16 cellular contexts compared by ENCODE assay signal in the genomic region with DNA sequence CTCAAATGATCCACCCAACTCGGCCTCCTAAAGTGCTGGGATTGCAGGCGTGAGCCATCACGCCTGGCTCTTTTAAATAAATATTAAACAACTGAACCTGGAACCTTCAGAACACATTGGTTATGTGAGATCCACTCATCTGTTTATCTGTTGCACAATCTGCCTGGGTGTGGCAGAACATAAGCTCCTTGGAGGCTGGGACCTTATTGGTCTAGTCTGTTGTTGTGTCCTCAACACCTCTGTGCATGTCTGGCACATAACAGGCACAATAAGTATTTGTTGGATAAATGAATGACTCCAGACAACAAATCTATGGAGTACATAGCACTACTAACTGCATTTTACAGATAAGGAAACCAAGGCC. TPM values are rescaled to one million over a fixed set of nuclear protein-coding genes. Genes with fewer than 3 reads are reported as not detected.
DNase-seq lines count a peak whose midpoint lies in the region; ATAC-seq and TF ChIP-seq lines count a peak whose summit lies in the region.
"Had no signal": no experiment of that assay in that cellular context is flagged by ENCODE, and none has a peak within 500 bp of the region (broad histone marks: within the 10 kb centered on the region; RNA-seq: fewer than 3 reads in every experiment).

No MANE protein-coding gene starts in this region.

- H3K9ac ChIP-seq in GM23248 (no peak overlapping the region), parathyroid adenoma (no peak overlapping the region)
- H3K9ac ChIP-seq: BLaER1 had no signal

- H3K4me1 ChIP-seq in GM23248 (ENCODE audit: insufficient read depth) (peaks cover 9% of the 10 kb centered on the region; the same call in 1 of the 2 replicates), PC-9 (replicated peaks; ENCODE audit: insufficient read depth) (peaks cover 18% of the 10 kb centered on the region), esophagus squamous epithelium (peaks cover 24 to 57% (median 34%) of the 10 kb centered on the region in 3 donors), parathyroid adenoma (peaks cover 9% of the 10 kb centered on the region), lower lobe of right lung (peaks cover 18% of the 10 kb centered on the region)

- H3K36me3 ChIP-seq in GM23248 (ENCODE audit: low read depth) (no peaks in the 10 kb centered on the region), PC-9 (ENCODE audit: low read depth) (no peaks in the 10 kb centered on the region), esophagus squamous epithelium (no peaks in the 10 kb centered on the region), parathyroid adenoma (ENCODE audit: control insufficient read depth, insufficient read depth, low read length) (no peaks in the 10 kb centered on the region), lower lobe of right lung (no peaks in the 10 kb centered on the region)
- H3K36me3 ChIP-seq: BLaER1 had no signal

- TF ChIP-seq POLR2A in esophagus squamous epithelium (IDR thresholded peaks at IDR 0.05) = no peak

- H3F3A ChIP-seq in GM23248 (ENCODE audit: insufficient read depth) = peaks cover 8% of the 10 kb centered on the region; the same call in 1 of the 2 replicates
- H3F3A ChIP-seq in PC-9 (ENCODE audit: insufficient read depth, low read depth) = peaks cover 13% of the 10 kb centered on the region; the same call in 1 of the 2 replicates

- intact Hi-C loops in PC-9 (cut with micrococcal nuclease; ENCODE audit: unreplicated experiment) = no loop called here
- intact Hi-C loops in esophagus squamous epithelium (cut with DNase I) = no loop called here
- intact Hi-C loops in lower lobe of right lung (cut with DNase I) = no loop called here

- H3K27me3 ChIP-seq in GM23248 (replicated peaks; ENCODE audit: insufficient read depth) (no peaks in the 10 kb centered on the region), PC-9 (ENCODE audit: insufficient read depth, low read depth) (no peaks in the 10 kb centered on the region), esophagus squamous epithelium (no peaks in the 10 kb centered on the region), parathyroid adenoma (ENCODE audit: control insufficient read depth, insufficient read depth, low read length) (no peaks in the 10 kb centered on the region), lower lobe of right lung (ENCODE audit: low read depth) (peaks cover 20% of the 10 kb centered on the region)

- no peak overlapping the region for H3K4me3 ChIP-seq in GM23248
- no peak overlapping the region for H3K4me3 ChIP-seq in PC-9
- no peak overlapping the region for H3K4me3 ChIP-seq in esophagus squamous epithelium
- no peak overlapping the region for H3K4me3 ChIP-seq in parathyroid adenoma (ENCODE audit: low read depth, low read length)
- no peak overlapping the region for H3K4me3 ChIP-seq in lower lobe of right lung
- H3K4me3 ChIP-seq: BLaER1 had no signal

- in situ Hi-C loops in GM23248 (cut with MboI) = loop anchor here (10.0 kb wide), 1 partner anchor 245 kb away; no protein-coding TSS in a partner anchor

- peaks cover 12% of the 10 kb centered on the region for H3K79me2 ChIP-seq in GM23248 (ENCODE audit: insufficient read depth)
- H3K79me2 ChIP-seq in PC-9 (ENCODE audit: low read depth) = no peaks in the 10 kb centered on the region
- no peaks in the 10 kb centered on the region for H3K79me2 ChIP-seq in parathyroid adenoma

- H4K20me1 ChIP-seq in GM23248 (ENCODE audit: insufficient read depth) = no peaks in the 10 kb centered on the region
- H4K20me1 ChIP-seq in PC-9 (ENCODE audit: insufficient read depth) = no peaks in the 10 kb centered on the region

- no peak overlapping the region for H3K27ac ChIP-seq in GM23248
- H3K27ac ChIP-seq in PC-9 = no peak overlapping the region
- H3K27ac ChIP-seq in esophagus squamous epithelium = peak overlapping the region; percentile 63 to 85 (median 76)
- H3K27ac ChIP-seq in parathyroid adenoma = peak overlapping the region; percentile 72
- H3K27ac ChIP-seq in lower lobe of right lung = no peak overlapping the region
- H3K27ac ChIP-seq: BLaER1 had no signal

- TF ChIP-seq CTCF in PC-9 (conservative IDR thresholded peaks at IDR 0.05) = no peak
- no peak for TF ChIP-seq CTCF in esophagus squamous epithelium (IDR thresholded peaks at IDR 0.05)
- TF ChIP-seq CTCF in parathyroid adenoma (IDR thresholded peaks at IDR 0.05) = no peak
- TF ChIP-seq CTCF in lower lobe of right lung (IDR thresholded peaks at IDR 0.05) = no peak

- DNase-seq in GM23248 (peak; percentile 67), PC-9 (no peak), esophagus squamous epithelium (lab: John Stamatoyannopoulos, UW) (no peak), lower lobe of right lung (no peak)
- DNase-seq in activated naive CD4-positive, alpha-beta T cell treated with anti-CD3 and anti-CD28 coated beads, Interleukin-2, amount 50 U/mL, for 16 hours = no peak
- DNase-seq: activated CD8-positive, alpha-beta T cell treated with anti-CD3 and anti-CD28 coated beads, Interleukin-2, amount 10 ng/mL, durations not matched to agents 7 days and 5 days; Right ventricle myocardium superior; T1000 had no signal

- 31 to 33% methylated on average over 3 of the region's 3 CpGs for WGBS in GM23248 (ENCODE audit: low coverage in 1 of 2, low lambda C conversion rate in 2 of 2, missing lambda C conversion rate in 2 of 2), 2 experiments
- WGBS in esophagus squamous epithelium, 2 donors = 23 to 37% methylated on average over 3 of the region's 3 CpGs

- POLR2A ChIA-PET in PC-9 (lab: Charles Lee; ENCODE audit: unreplicated experiment) = no interaction called here

- ATAC-seq in lower lobe of right lung (no peak), GM18858 (IDR thresholded peaks at IDR 0.05; ENCODE audit: unreplicated experiment) (no peak), HG03108 (IDR thresholded peaks at IDR 0.05; ENCODE audit: unreplicated experiment) (no peak)
- ATAC-seq: activated CD8-positive, alpha-beta T cell treated with anti-CD3 and anti-CD28 coated beads, Interleukin-2, amount 10 ng/mL, durations not matched to agents 7 days and 5 days; stimulated activated memory B cell treated with anti-CD40 and anti-IgM and Interleukin-4, amounts not matched to agents 10 μg/mL and 1 μg/mL and 100 μg/mL, for 72 hours had no signal

- no TSS peak for BruUV-seq in PC-9 (replicated peaks; lab: Mats Ljungman, UMichigan)

- H3K9me2 ChIP-seq in GM23248 (ENCODE audit: insufficient read depth) = no peaks in the 10 kb centered on the region
- H3K9me2 ChIP-seq in PC-9 (ENCODE audit: insufficient read depth) = no peaks in the 10 kb centered on the region

- H3K9me3 ChIP-seq in GM23248 (ENCODE audit: low read depth) (no peaks in the 10 kb centered on the region), PC-9 (ENCODE audit: insufficient read depth, low read depth) (no peaks in the 10 kb centered on the region), esophagus squamous epithelium (no peaks in the 10 kb centered on the region), parathyroid adenoma (ENCODE audit: control insufficient read depth, low read length) (no peaks in the 10 kb centered on the region), lower lobe of right lung (no peaks in the 10 kb centered on the region)
- H3K9me3 ChIP-seq: BLaER1 had no signal

- CTCF ChIA-PET in PC-9 (lab: Charles Lee) = interaction anchor here (0.6 to 1.1 kb wide), 2 partner anchors 14 to 171 kb away, joined by 3 to 4 read pairs; no protein-coding TSS in a partner anchor

- H3K4me2 ChIP-seq in GM23248 (ENCODE audit: unreplicated experiment) = no peak overlapping the region
- H3K4me2 ChIP-seq in PC-9 = peak overlapping the region; percentile 18; the same call in 1 of the 2 replicates
- H3K4me2 ChIP-seq in parathyroid adenoma (ENCODE audit: low read length) = no peak overlapping the region
- H3K4me2 ChIP-seq: BLaER1 had no signal

- H2AFZ ChIP-seq in GM23248 = no peak overlapping the region
- no peak overlapping the region for H2AFZ ChIP-seq in PC-9
- no peak overlapping the region for H2AFZ ChIP-seq in parathyroid adenoma

RNA-seq across cellular contexts. Expression of a gene that starts 4.1 kb away (rescaled TPM):
- 201 and 290 TPM in 2 replicates for total RNA-seq in GM23248 (2014; rRNA removed; shearing (Covaris generic))
- 239 and 259 TPM in 2 replicates for polyA plus RNA-seq in GM23248 (2016; fragmentation: Nextera tagmentation; extraction: Ambion mirVana)
- total RNA-seq in PC-9 (2021) (32.5 and 36.9 TPM in 2 replicates), esophagus squamous epithelium (100 to 1,000 TPM in 2 of 4 donors, 10 to 100 TPM in 2; 67.8 to 170 (median 95.1) TPM), lower lobe of right lung (126 TPM)

RNA-seq across cellular contexts. Expression of a gene that starts 24.7 kb away (rescaled TPM):
- not detected in 2 replicates for total RNA-seq in GM23248 (2014; rRNA removed; shearing (Covaris generic))
- polyA plus RNA-seq in GM23248 (2016; fragmentation: Nextera tagmentation; extraction: Ambion mirVana) = 0.09 TPM in 1 of 2 replicates, not detected in the other
- total RNA-seq in PC-9 (2021) = not detected in 2 replicates
- not detected for total RNA-seq in esophagus squamous epithelium
- total RNA-seq in lower lobe of right lung = not detected
- total RNA-seq: activated CD8-positive, alpha-beta T cell treated with anti-CD3 and anti-CD28 coated beads, Interleukin-2, amount 10 ng/mL, durations not matched to agents 7 days and 5 days; cardiac septum; epithelial cell of proximal tubule; pulmonary artery endothelial cell; Right ventricle myocardium superior had no signal

Comparison
In these comparisons a context has a peak if more than half of its experiments do, and no peak if none do; other contexts are left out.
1. H3K27ac ChIP-seq: peak in esophagus squamous epithelium (4 of 4) and parathyroid adenoma (single experiment); none in GM23248 (single experiment), PC-9 (single experiment) and lower lobe of right lung (single experiment).